ENCODE assay signal across 9 cellular contexts in the genomic region with DNA sequence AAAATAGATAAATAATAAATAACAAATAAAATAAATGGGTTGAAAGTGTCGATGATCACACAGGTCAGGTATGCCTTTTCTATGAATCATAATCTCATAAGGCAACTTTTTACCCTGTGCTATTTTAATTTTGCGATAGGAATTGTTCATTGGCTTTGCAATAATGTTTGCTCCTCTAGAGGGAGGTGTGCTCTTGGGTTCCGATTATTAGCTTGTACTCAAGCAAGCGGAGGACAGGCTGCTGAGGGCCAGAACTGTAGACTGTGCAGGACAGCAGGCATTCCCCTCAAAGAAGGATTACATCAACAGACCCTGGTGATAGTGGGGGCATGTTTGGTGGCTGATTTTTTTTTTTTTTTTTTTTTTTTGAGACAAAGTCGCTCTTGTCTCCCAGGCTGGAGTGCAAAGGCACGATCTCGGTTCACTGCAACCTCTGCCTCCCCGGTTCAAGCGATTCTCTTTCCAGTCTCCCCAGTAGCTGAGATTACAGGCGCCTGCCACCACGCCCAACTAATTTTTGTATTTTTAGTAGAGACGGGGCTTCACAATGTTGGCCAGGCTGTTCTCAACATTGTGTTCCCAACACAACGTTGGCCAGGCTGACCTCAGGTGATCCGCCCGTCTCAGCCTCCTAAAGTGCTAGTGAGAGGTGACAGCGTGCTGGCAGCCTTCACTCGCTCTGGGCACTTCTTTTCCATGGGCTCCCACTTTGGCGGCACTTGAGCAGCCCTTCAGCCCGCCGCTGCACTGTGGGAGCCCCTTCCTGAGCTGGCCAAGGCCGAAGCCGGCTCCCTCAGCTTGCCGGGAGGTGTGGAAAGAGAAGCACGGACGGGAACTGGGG. TPM values are rescaled to one million over a fixed set of nuclear protein-coding genes. Genes with fewer than 3 reads are reported as not detected.
DNase-seq lines count a peak whose midpoint lies in the region; ATAC-seq and TF ChIP-seq lines count a peak whose summit lies in the region.
"Had no signal": no experiment of that assay in that cellular context is flagged by ENCODE, and none has a peak within 500 bp of the region (broad histone marks: within the 10 kb centered on the region; RNA-seq: fewer than 3 reads in every experiment).

No MANE protein-coding gene starts in this region.

- H3K36me3 ChIP-seq in Caco-2 (ENCODE audit: control insufficient read depth, insufficient read depth, low read length) = no peaks in the 10 kb centered on the region

- H3K27me3 Mint-ChIP-seq in Caco-2 (ENCODE audit: insufficient read depth, unreplicated experiment) = no peaks in the 10 kb centered on the region
- H3K27me3 Mint-ChIP-seq in mesothelial cell of epicardium (ENCODE audit: low read depth) = no peaks in the 10 kb centered on the region
- H3K27me3 Mint-ChIP-seq in activated naive CD4-positive, alpha-beta T cell treated with anti-CD3 and anti-CD28 coated beads, Interleukin-2, amount 10 ng/mL, durations not matched to agents 7 days and 5 days = no peaks in the 10 kb centered on the region

- no peaks in the 10 kb centered on the region for H3K9me3 ChIP-seq in Caco-2

- peak; percentile 49 to 57 for DNase-seq in Caco-2
- peak; percentile 47 for DNase-seq in NAMALWA (ENCODE audit: low spot score)
- peak; percentile 75 for DNase-seq in choroid plexus epithelial cell (ENCODE audit: low read depth)
- DNase-seq in mesothelial cell of epicardium (ENCODE audit: low spot score in 2 of 2, unreplicated experiment in 2 of 2) = no peak
- DNase-seq in activated naive CD4-positive, alpha-beta T cell treated with anti-CD3 and anti-CD28 coated beads, Interleukin-2, amount 10 ng/mL, durations not matched to agents 7 days and 5 days = no peak

- peaks cover 8% of the 10 kb centered on the region for H3K4me1 ChIP-seq in Caco-2

- ATAC-seq in HG02885 (IDR thresholded peaks at IDR 0.05; ENCODE audit: poor library complexity, unreplicated experiment) = no peak
- no peak for ATAC-seq in HG02981 (IDR thresholded peaks at IDR 0.05; ENCODE audit: unreplicated experiment)
- no peak for ATAC-seq in HG03354 (IDR thresholded peaks at IDR 0.05; ENCODE audit: poor library complexity, severe bottlenecking, unreplicated experiment)

- H3K36me3 Mint-ChIP-seq in Caco-2 (ENCODE audit: insufficient read depth, unreplicated experiment) (peaks cover 9% of the 10 kb centered on the region), mesothelial cell of epicardium (no peaks in the 10 kb centered on the region)
- H3K36me3 Mint-ChIP-seq in activated naive CD4-positive, alpha-beta T cell treated with anti-CD3 and anti-CD28 coated beads, Interleukin-2, amount 10 ng/mL, durations not matched to agents 7 days and 5 days = no peaks in the 10 kb centered on the region

- peaks cover 5% of the 10 kb centered on the region for H3K4me1 Mint-ChIP-seq in Caco-2 (ENCODE audit: low read depth, unreplicated experiment)
- peaks cover 11% of the 10 kb centered on the region for H3K4me1 Mint-ChIP-seq in mesothelial cell of epicardium
- H3K4me1 Mint-ChIP-seq in activated naive CD4-positive, alpha-beta T cell treated with anti-CD3 and anti-CD28 coated beads, Interleukin-2, amount 10 ng/mL, durations not matched to agents 7 days and 5 days = peaks cover 2% of the 10 kb centered on the region

- POLR2A ChIA-PET in Caco-2 (lab: Charles Lee) = interaction anchor here (0.6 to 1.0 kb wide), 2 partner anchors 115 to 129 kb away, joined by 3 to 4 read pairs; no protein-coding TSS in a partner anchor

- H3K27ac Mint-ChIP-seq in Caco-2 (ENCODE audit: unreplicated experiment) (no peak overlapping the region), mesothelial cell of epicardium (no peak overlapping the region)
- no peak overlapping the region for H3K27ac Mint-ChIP-seq in activated naive CD4-positive, alpha-beta T cell treated with anti-CD3 and anti-CD28 coated beads, Interleukin-2, amount 10 ng/mL, durations not matched to agents 7 days and 5 days

- H3K4me3 Mint-ChIP-seq in Caco-2 (ENCODE audit: unreplicated experiment) (no peak overlapping the region), mesothelial cell of epicardium (no peak overlapping the region)
- no peak overlapping the region for H3K4me3 Mint-ChIP-seq in activated naive CD4-positive, alpha-beta T cell treated with anti-CD3 and anti-CD28 coated beads, Interleukin-2, amount 10 ng/mL, durations not matched to agents 7 days and 5 days

- intact Hi-C loops in Caco-2 (cut with micrococcal nuclease; ENCODE audit: unreplicated experiment) = loop anchor here (1.0 to 5.0 kb wide), 3 partner anchors 37 to 190 kb away; no protein-coding TSS in a partner anchor

- peak; percentile 37 to 54 for TF ChIP-seq CTCF in Caco-2 (IDR thresholded peaks at IDR 0.05; ENCODE audit: insufficient read depth in 1 of 2, low read depth in 1 of 2, low read length in 1 of 2, severe bottlenecking in 1 of 2, unreplicated experiment in 1 of 2)
- peak; percentile 75 for TF ChIP-seq CTCF in choroid plexus epithelial cell (conservative IDR thresholded peaks at IDR 0.05; ENCODE audit: low read depth, low read length)
- TF ChIP-seq CTCF in mesothelial cell of epicardium (IDR thresholded peaks at IDR 0.05; ENCODE audit: unreplicated experiment) = peak; percentile 35

- CTCF ChIA-PET in Caco-2 (lab: Charles Lee) = interaction anchor here (0.6 to 1.6 kb wide), 9 partner anchors 15 to 190 kb away, joined by 3 to 7 read pairs (median 4); no protein-coding TSS in a partner anchor
- CTCF ChIA-PET in activated naive CD4-positive, alpha-beta T cell treated with anti-CD3 and anti-CD28 coated beads, Interleukin-2, amount 10 ng/mL, durations not matched to agents 7 days and 5 days (lab: Charles Lee) = no interaction called here

- BruUV-seq in Caco-2 (replicated peaks; lab: Mats Ljungman, UMichigan) = no TSS peak

- H3K9me3 Mint-ChIP-seq in Caco-2 (ENCODE audit: unreplicated experiment) (no peaks in the 10 kb centered on the region), mesothelial cell of epicardium (no peaks in the 10 kb centered on the region)
- H3K9me3 Mint-ChIP-seq in activated naive CD4-positive, alpha-beta T cell treated with anti-CD3 and anti-CD28 coated beads, Interleukin-2, amount 10 ng/mL, durations not matched to agents 7 days and 5 days = no peaks in the 10 kb centered on the region

- no peak overlapping the region for H3K4me3 ChIP-seq in Caco-2 (ENCODE audit: low read depth, low read length)
- H3K4me3 ChIP-seq in choroid plexus epithelial cell (ENCODE audit: low read depth, low read length) = no peak overlapping the region

- H3K27me3 ChIP-seq in Caco-2 (replicated peaks; ENCODE audit: control insufficient read depth, insufficient read depth, low read length) = no peaks in the 10 kb centered on the region

RNA-seq across cellular contexts. Expression of a gene that starts 35.6 kb away (rescaled TPM):
- total RNA-seq in Caco-2 (2022) (34.2 and 36.1 TPM in 2 replicates), mesothelial cell of epicardium (24.1 to 25.6 TPM (median 24.5 TPM) in 3 replicates)

RNA-seq across cellular contexts. Expression of a gene that starts 35.6 kb away (rescaled TPM):
- total RNA-seq in Caco-2 (2022) = 0.26 and 0.59 TPM in 2 replicates
- 0.09 to 0.18 TPM (median 0.09 TPM) in 3 replicates for total RNA-seq in mesothelial cell of epicardium
- total RNA-seq: temporal lobe had no signal

Comparison
In these comparisons a context has a peak if more than half of its experiments do, and no peak if none do; other contexts are left out.
1. DNase-seq: peak in Caco-2 (2 of 2), NAMALWA (single experiment) and choroid plexus epithelial cell (single experiment); none in mesothelial cell of epicardium (0 of 2) and activated naive CD4-positive, alpha-beta T cell treated with anti-CD3 and anti-CD28 coated beads, Interleukin-2, amount 10 ng/mL, durations not matched to agents 7 days and 5 days (single experiment).
2. Peak in every context shown above with its lines, with median percentiles within 50 percentile points of each other: CTCF ChIP-seq.